In the genomic region with DNA sequence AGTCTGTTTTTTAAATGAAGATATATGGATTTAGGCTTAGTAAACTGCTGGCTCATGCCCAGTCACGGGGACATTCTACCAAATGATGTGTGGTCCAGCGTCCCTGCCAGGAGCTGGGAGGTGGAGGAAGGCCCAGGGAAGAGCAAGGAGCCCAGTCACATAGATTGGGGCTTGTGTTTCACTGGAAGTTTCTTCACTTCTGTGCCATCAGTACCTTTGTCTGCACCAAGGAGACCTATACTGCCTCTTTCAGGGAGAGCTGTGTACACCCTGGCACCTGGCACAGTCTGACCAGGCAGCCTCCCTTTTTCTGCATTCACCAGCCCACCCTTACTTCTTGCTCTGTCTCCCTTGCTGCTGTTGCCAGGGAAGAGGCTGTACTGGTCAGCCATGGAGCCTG, we compare ENCODE assay signal across 23 cellular contexts.
"Had no signal": no experiment of that assay in that cellular context is flagged by ENCODE, and none has a peak within 500 bp of the region (broad histone marks: within the 10 kb centered on the region; RNA-seq: fewer than 3 reads in every experiment).

No MANE protein-coding gene starts in this region.

- H3K27ac Mint-ChIP-seq: activated CD4-positive, alpha-beta T cell treated with anti-CD3 and anti-CD28 coated beads for 36 hours; activated CD8-positive, alpha-beta T cell treated with anti-CD3 and anti-CD28 coated beads for 36 hours; activated naive CD4-positive, alpha-beta T cell treated with anti-CD3 and anti-CD28 coated beads, Interleukin-2, amount 50 U/mL, for 24 hours; IgD-negative memory B cell had no signal

- H3K27me3 ChIP-seq: ascending aorta, SJCRH30 had no signal

- H3K4me3 ChIP-seq: ascending aorta, SJCRH30 had no signal

- H3K4me1 ChIP-seq: ascending aorta had no signal

- H3K27ac ChIP-seq: ascending aorta, SJCRH30, WERI-Rb-1 had no signal

- ATAC-seq: activated CD4-positive, alpha-beta T cell treated with anti-CD3 and anti-CD28 coated beads for 36 hours; activated CD8-positive, alpha-beta T cell treated with anti-CD3 and anti-CD28 coated beads for 36 hours had no signal

- H3K4me3 Mint-ChIP-seq: activated CD4-positive, alpha-beta T cell treated with anti-CD3 and anti-CD28 coated beads for 36 hours; activated CD8-positive, alpha-beta T cell treated with anti-CD3 and anti-CD28 coated beads for 36 hours; activated naive CD4-positive, alpha-beta T cell treated with anti-CD3 and anti-CD28 coated beads, Interleukin-2, amount 50 U/mL, for 24 hours; brain; central memory CD8-positive, alpha-beta T cell; IgD-negative memory B cell had no signal

- DNase-seq: activated CD4-positive, alpha-beta T cell treated with anti-CD3 and anti-CD28 coated beads for 36 hours; activated CD8-positive, alpha-beta T cell treated with anti-CD3 and anti-CD28 coated beads for 36 hours; activated T-cell treated with anti-CD3 and anti-CD28 coated beads for 4 hours; KG1; MV-4-11; NCI-H1092 treated with DMSO at 0.1 percent for 48 hours; NCI-H1417 treated with DMSO at 0.1 percent for 48 hours; NCI-H1694; NCI-H2029 treated with DMSO at 0.1 percent for 48 hours; NCI-H345; NCI-H510A; NCI-H526 treated with DMSO at 0.1 percent for 48 hours; NCI-H82; Right ventricle myocardium superior; SJCRH30; SK-N-SH; T-helper 1 cell; WERI-Rb-1 had no signal

- H3K9ac ChIP-seq: SK-N-SH had no signal

- H3K4me1 Mint-ChIP-seq: activated CD4-positive, alpha-beta T cell treated with anti-CD3 and anti-CD28 coated beads for 36 hours; activated naive CD4-positive, alpha-beta T cell treated with anti-CD3 and anti-CD28 coated beads, Interleukin-2, amount 50 U/mL, for 24 hours; IgD-negative memory B cell had no signal

- H3K27me3 Mint-ChIP-seq: activated CD4-positive, alpha-beta T cell treated with anti-CD3 and anti-CD28 coated beads for 36 hours; activated CD8-positive, alpha-beta T cell treated with anti-CD3 and anti-CD28 coated beads for 36 hours; activated naive CD4-positive, alpha-beta T cell treated with anti-CD3 and anti-CD28 coated beads, Interleukin-2, amount 50 U/mL, for 24 hours; brain; central memory CD8-positive, alpha-beta T cell; IgD-negative memory B cell had no signal

- H3K4me2 ChIP-seq: SK-N-SH had no signal

- H3K9me3 ChIP-seq: ascending aorta, SJCRH30, SK-N-SH had no signal

- H3K9me3 Mint-ChIP-seq: activated CD8-positive, alpha-beta T cell treated with anti-CD3 and anti-CD28 coated beads for 36 hours; activated naive CD4-positive, alpha-beta T cell treated with anti-CD3 and anti-CD28 coated beads, Interleukin-2, amount 50 U/mL, for 24 hours; brain; central memory CD8-positive, alpha-beta T cell; IgD-negative memory B cell had no signal
